In the genomic region with DNA sequence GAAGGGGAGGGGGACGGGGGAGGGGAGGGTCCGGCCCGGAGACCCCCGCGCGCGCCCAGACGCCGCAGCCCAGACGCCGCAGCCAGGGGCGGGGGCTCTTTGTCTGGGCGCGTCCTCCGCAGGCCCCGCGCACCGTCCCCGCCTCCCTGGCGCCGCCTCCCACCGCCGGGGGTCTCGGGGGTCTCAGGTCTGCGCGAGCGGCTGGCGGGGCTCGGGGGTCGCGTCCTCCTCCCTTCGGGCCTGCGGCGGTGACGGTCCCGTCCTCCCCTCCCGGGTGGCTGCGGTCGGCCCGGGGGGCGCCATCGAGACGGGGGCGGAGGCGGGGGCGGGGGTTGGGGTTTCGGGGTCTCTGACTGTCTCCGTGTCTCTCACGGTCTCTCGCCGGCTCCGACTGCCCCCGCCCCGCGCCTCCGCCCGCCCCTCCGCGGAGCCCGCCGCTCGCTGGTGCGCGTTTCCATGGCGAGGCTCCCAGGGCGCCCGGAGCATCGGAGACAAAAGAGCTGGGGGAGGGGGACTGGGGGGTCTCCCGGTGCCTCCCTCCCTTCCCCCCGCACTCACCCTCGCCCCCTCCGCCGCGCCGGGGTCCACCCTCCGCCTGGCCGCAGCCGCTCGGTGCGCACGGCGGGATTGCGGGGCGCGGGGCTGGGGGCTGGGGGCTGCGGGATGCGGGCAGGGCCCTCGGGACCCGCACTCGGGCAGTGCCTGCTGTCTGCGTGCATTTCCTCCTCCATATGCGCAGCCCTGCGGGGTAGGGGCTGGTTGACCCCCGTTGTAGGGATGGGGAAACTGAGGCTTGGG, we compare ENCODE assay signal across 10 cellular contexts. TPM values are rescaled to one million over a fixed set of nuclear protein-coding genes. Genes with fewer than 3 reads are reported as not detected.
DNase-seq lines count a peak whose midpoint lies in the region; ATAC-seq and TF ChIP-seq lines count a peak whose summit lies in the region.
"Had no signal": no experiment of that assay in that cellular context is flagged by ENCODE, and none has a peak within 500 bp of the region (broad histone marks: within the 10 kb centered on the region; RNA-seq: fewer than 3 reads in every experiment).

No MANE protein-coding gene starts in this region.

- peaks cover 27% of the 10 kb centered on the region for H3K4me1 Mint-ChIP-seq in brain
- H3K4me1 Mint-ChIP-seq in naive thymus-derived CD4-positive, alpha-beta T cell = peaks cover 0 to 6% (median 0%) of the 10 kb centered on the region in 7 donors

- peaks cover 17% of the 10 kb centered on the region for H3K36me3 Mint-ChIP-seq in brain
- no peaks in the 10 kb centered on the region for H3K36me3 Mint-ChIP-seq in naive thymus-derived CD4-positive, alpha-beta T cell

- intact Hi-C loops in A673 (cut with micrococcal nuclease; ENCODE audit: unreplicated experiment) = no loop called here
- intact Hi-C loops in naive thymus-derived CD4-positive, alpha-beta T cell (cut with micrococcal nuclease) = no loop called here

- DNase-seq in A673 (ENCODE audit: low spot score) = no peak
- peak in 1 of 9 donors; percentile 7 for DNase-seq in naive thymus-derived CD4-positive, alpha-beta T cell
- DNase-seq in substantia nigra (lab: John Stamatoyannopoulos, UW) = no peak
- no peak for DNase-seq in hepatic stellate cell (ENCODE audit: low spot score)
- no peak for DNase-seq in UCSD-AML1 (lab: John Stamatoyannopoulos, UW; ENCODE audit: unreplicated experiment)
- DNase-seq: stimulated activated CD4-positive, alpha-beta T cell treated with anti-CD3 and anti-CD28 coated beads, Interleukin-12 subunit alpha, Interleukin-12 subunit beta, amount 100 ng/mL, for 4 hours had no signal

- CTCF ChIA-PET in A673 (lab: Charles Lee) = no interaction called here
- CTCF ChIA-PET in HEK293 (lab: Yijun Ruan, JAX) = no interaction called here
- CTCF ChIA-PET in naive thymus-derived CD4-positive, alpha-beta T cell (lab: Charles Lee) = no interaction called here

- TF ChIP-seq CTCF in A673 (conservative IDR thresholded peaks at IDR 0.05; ENCODE audit: low read depth, low read length) = no peak
- TF ChIP-seq CTCF in HEK293 (tag by site-specific recombination; IDR thresholded peaks at IDR 0.05) = no peak
- no peak for TF ChIP-seq CTCF in brain (conservative IDR thresholded peaks at IDR 0.05)

- POLR2A ChIA-PET in A673 (lab: Charles Lee; ENCODE audit: low non-redundant PET) = interaction anchor here (0.5 kb wide), 1 partner anchor 14 kb away, joined by 3 read pairs; no protein-coding TSS in a partner anchor
- POLR2A ChIA-PET in HEK293 (lab: Yijun Ruan, JAX) = no interaction called here
- POLR2A ChIA-PET in naive thymus-derived CD4-positive, alpha-beta T cell (lab: Charles Lee) = no interaction called here

- H3K36me3 ChIP-seq in A673 (ENCODE audit: insufficient read depth, low read length, poor library complexity, severe bottlenecking) = no peaks in the 10 kb centered on the region
- H3K36me3 ChIP-seq in HEK293 (ENCODE audit: control insufficient read depth in 2 of 2, insufficient read depth in 1 of 2, low read length in 2 of 2) = no peaks in the 10 kb centered on the region
- no peaks in the 10 kb centered on the region for H3K36me3 ChIP-seq in naive thymus-derived CD4-positive, alpha-beta T cell (ENCODE audit: control insufficient read depth in 2 of 3, insufficient read depth in 3 of 3, low read length in 3 of 3)

- H3K4me1 ChIP-seq in A673 (ENCODE audit: insufficient read depth, low read length, poor library complexity, severe bottlenecking) (no peaks in the 10 kb centered on the region), HEK293 (ENCODE audit: control insufficient read depth, insufficient read depth, low read length) (no peaks in the 10 kb centered on the region)
- H3K4me1 ChIP-seq in naive thymus-derived CD4-positive, alpha-beta T cell (ENCODE audit: control insufficient read depth in 2 of 2, insufficient read depth in 2 of 2, low read length in 2 of 2) = no peaks in the 10 kb centered on the region

- peak overlapping the region; percentile 49 to 76 (median 73) for H3K4me3 Mint-ChIP-seq in brain
- H3K4me3 Mint-ChIP-seq in naive thymus-derived CD4-positive, alpha-beta T cell = peak overlapping the region in 6 of 10 donors; percentile 21 to 66 (median 34)
- H3K4me3 Mint-ChIP-seq: T-helper 1 cell treated with Interleukin-12 subunit alpha and Interleukin-12 subunit beta and Interleukin-4 antibody, amounts not matched to agents 30 μg/mL and 1 μg/mL, for 36 hours had no signal

- no peak for ATAC-seq in naive thymus-derived CD4-positive, alpha-beta T cell
- ATAC-seq in HG03520 (IDR thresholded peaks at IDR 0.05; ENCODE audit: unreplicated experiment) = no peak

- BruUV-seq in A673 (replicated peaks; lab: Mats Ljungman, UMichigan) = no TSS peak

- H3K4me3 ChIP-seq in A673 (ENCODE audit: low read depth, low read length, poor library complexity, severe bottlenecking) (peak overlapping the region; percentile 69), HEK293 (ENCODE audit: low read depth, low read length) (peak overlapping the region; percentile 36)
- no peak overlapping the region for H3K4me3 ChIP-seq in naive thymus-derived CD4-positive, alpha-beta T cell (ENCODE audit: low read length)

- peaks cover 0 to 5% (median 0%) of the 10 kb centered on the region in 5 experiments for H3K9me3 Mint-ChIP-seq in brain
- no peaks in the 10 kb centered on the region for H3K9me3 Mint-ChIP-seq in naive thymus-derived CD4-positive, alpha-beta T cell
- H3K9me3 Mint-ChIP-seq: T-helper 1 cell treated with Interleukin-12 subunit alpha and Interleukin-12 subunit beta and Interleukin-4 antibody, amounts not matched to agents 30 μg/mL and 1 μg/mL, for 36 hours had no signal

- peak overlapping the region in 4 of 5 experiments; percentile 66 to 89 (median 85) for H3K27ac Mint-ChIP-seq in brain
- no peak overlapping the region for H3K27ac Mint-ChIP-seq in naive thymus-derived CD4-positive, alpha-beta T cell
- H3K27ac Mint-ChIP-seq: T-helper 1 cell treated with Interleukin-12 subunit alpha and Interleukin-12 subunit beta and Interleukin-4 antibody, amounts not matched to agents 30 μg/mL and 1 μg/mL, for 36 hours had no signal

- no peaks in the 10 kb centered on the region for H3K9me3 ChIP-seq in A673 (ENCODE audit: low read depth, low read length, poor library complexity, severe bottlenecking)
- no peaks in the 10 kb centered on the region for H3K9me3 ChIP-seq in HEK293 (ENCODE audit: control insufficient read depth, insufficient read depth, low read depth, low read length)
- H3K9me3 ChIP-seq in naive thymus-derived CD4-positive, alpha-beta T cell (ENCODE audit: control insufficient read depth in 2 of 3, low read length in 3 of 3) = no peaks in the 10 kb centered on the region

- no peaks in the 10 kb centered on the region for H3K27me3 ChIP-seq in A673 (replicated peaks; ENCODE audit: insufficient read depth, low read depth, low read length, poor library complexity)
- H3K27me3 ChIP-seq in naive thymus-derived CD4-positive, alpha-beta T cell (ENCODE audit: control insufficient read depth in 2 of 2, insufficient read depth in 2 of 2, low read length in 2 of 2) = no peaks in the 10 kb centered on the region

- peaks cover 11% of the 10 kb centered on the region for H3K27me3 Mint-ChIP-seq in brain
- peaks cover 8 to 28% (median 21%) of the 10 kb centered on the region in 5 donors for H3K27me3 Mint-ChIP-seq in naive thymus-derived CD4-positive, alpha-beta T cell

- peak overlapping the region; percentile 47 for H3K27ac ChIP-seq in A673 (ENCODE audit: low read depth, low read length, poor library complexity, severe bottlenecking)
- H3K27ac ChIP-seq in HEK293 (ENCODE audit: extremely low read depth, low read depth, low read length) = no peak overlapping the region
- no peak overlapping the region for H3K27ac ChIP-seq in naive thymus-derived CD4-positive, alpha-beta T cell (ENCODE audit: low read depth, low read length)
- no peak overlapping the region for H3K27ac ChIP-seq in substantia nigra (ENCODE audit: low read depth, low read length, poor library complexity, severe bottlenecking)

TF ChIP-seq in HEK293, 187 proteins besides CTCF, POLR2A, EP300 and RAD21:
- no peak for TF ChIP-seq GLIS1 (tag by site-specific recombination; IDR thresholded peaks at IDR 0.05)
- TF ChIP-seq ZNF223 (tag by site-specific recombination; IDR thresholded peaks at IDR 0.05) = no peak
- no peak for TF ChIP-seq GLIS2 (tag by site-specific recombination; IDR thresholded peaks at IDR 0.05)

RNA-seq across cellular contexts. Expression of gene PLPPR3, which starts 0.4 kb away (rescaled TPM):
- 13.3 and 20.1 TPM in 2 replicates for total RNA-seq in A673 (2021)
- polyA plus RNA-seq in brain (ENCODE audit: insufficient read depth, low read depth, low replicate concordance) = 86.2 TPM
- total RNA-seq in naive thymus-derived CD4-positive, alpha-beta T cell = not detected
- not detected for polyA plus RNA-seq in naive thymus-derived CD4-positive, alpha-beta T cell

RNA-seq across cellular contexts. Expression of gene AZU1, which starts 5.5 kb away (rescaled TPM):
- not detected in 2 replicates for total RNA-seq in A673 (2021)
- polyA plus RNA-seq in brain (ENCODE audit: insufficient read depth, low read depth, low replicate concordance) = 1.4 TPM
- 1 to 10 TPM in 1 of 5 experiments, under 1 TPM in 1, not detected in 3; 0.64 to 4.1 TPM for total RNA-seq in naive thymus-derived CD4-positive, alpha-beta T cell
- polyA plus RNA-seq in naive thymus-derived CD4-positive, alpha-beta T cell = not detected

RNA-seq across cellular contexts. Expression of gene PRTN3, which starts 18.6 kb away (rescaled TPM):
- not detected in 2 replicates for total RNA-seq in A673 (2021)
- 0.34 TPM for polyA plus RNA-seq in brain (ENCODE audit: insufficient read depth, low read depth, low replicate concordance)
- total RNA-seq in naive thymus-derived CD4-positive, alpha-beta T cell = 1 to 10 TPM in 1 of 5 experiments, not detected in 4; 2.7 TPM
- not detected for polyA plus RNA-seq in naive thymus-derived CD4-positive, alpha-beta T cell

RNA-seq across cellular contexts. Expression of gene PTBP1, which starts 24.9 kb away (rescaled TPM):
- 713 and 800 TPM in 2 replicates for total RNA-seq in A673 (2021)
- 436 TPM for polyA plus RNA-seq in brain (ENCODE audit: insufficient read depth, low read depth, low replicate concordance)
- 100 to 1,000 TPM; 313 to 524 (median 326) TPM for total RNA-seq in naive thymus-derived CD4-positive, alpha-beta T cell
- polyA plus RNA-seq in naive thymus-derived CD4-positive, alpha-beta T cell = 100 to 1,000 TPM; 113 to 227 TPM

RNA-seq across cellular contexts. Expression of gene ELANE, which starts 29.9 kb away (rescaled TPM):
- total RNA-seq in A673 (2021) = not detected in 2 replicates
- polyA plus RNA-seq in brain (ENCODE audit: insufficient read depth, low read depth, low replicate concordance) = not detected
- 1 to 10 TPM in 1 of 5 experiments, not detected in 4; 4.9 TPM for total RNA-seq in naive thymus-derived CD4-positive, alpha-beta T cell
- polyA plus RNA-seq in naive thymus-derived CD4-positive, alpha-beta T cell = not detected

Comparison
In these comparisons a context has a peak if more than half of its experiments do, and no peak if none do; other contexts are left out.
1. H3K27ac Mint-ChIP-seq: peak in brain (4 of 5); none in naive thymus-derived CD4-positive, alpha-beta T cell (0 of 9).
2. RNA of gene PLPPR3, which starts 0.4 kb away (total RNA-seq): 13.3 to 20.1 TPM in A673; not detected in naive thymus-derived CD4-positive, alpha-beta T cell; every median in the first group is over 10 times any median in the second.